Comparison of ENCODE assay signal across 16 cellular contexts in the genomic region with DNA sequence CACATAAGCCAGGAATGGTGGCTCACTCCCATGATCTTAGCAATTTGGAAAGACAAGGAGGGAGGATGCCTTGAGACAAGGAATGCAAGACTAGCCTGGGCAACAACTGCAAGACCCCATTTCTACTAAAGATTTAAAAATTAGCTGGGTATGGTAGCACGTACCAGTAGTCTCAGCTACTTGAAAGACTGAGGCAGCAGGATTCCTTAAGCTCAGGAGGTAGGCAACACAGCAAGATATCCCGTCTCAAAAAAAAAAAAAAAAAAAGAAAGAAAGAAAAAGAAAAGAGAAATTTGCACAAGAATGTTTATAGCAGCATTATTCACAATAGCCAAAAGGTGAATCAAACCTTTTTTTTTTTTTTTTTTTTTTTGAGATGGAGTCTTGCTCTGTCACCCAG. TPM values are rescaled to one million over a fixed set of nuclear protein-coding genes. Genes with fewer than 3 reads are reported as not detected.
DNase-seq lines count a peak whose midpoint lies in the region; ATAC-seq and TF ChIP-seq lines count a peak whose summit lies in the region.
"Had no signal": no experiment of that assay in that cellular context is flagged by ENCODE, and none has a peak within 500 bp of the region (broad histone marks: within the 10 kb centered on the region; RNA-seq: fewer than 3 reads in every experiment).

No MANE protein-coding gene starts in this region.

- peaks cover 67% of the 10 kb centered on the region for H3K4me1 Mint-ChIP-seq in CD4-positive, alpha-beta T cell (ENCODE audit: low read depth)
- peaks cover 47% of the 10 kb centered on the region for H3K4me1 Mint-ChIP-seq in chondrocyte (ENCODE audit: low read depth)

- no peak for DNase-seq in CD4-positive, alpha-beta T cell
- DNase-seq in chondrocyte (ENCODE audit: low spot score) = no peak
- no peak for DNase-seq in trophoblast cell
- DNase-seq in mammary epithelial cell = no peak
- DNase-seq: BE2C; CD8-positive, alpha-beta T cell; HCEC 1CT; NCI-H1092; NCI-H2081 treated with DMSO at 0.1 percent for 48 hours; NCI-H510A; NCI-H774; SHP77 treated with DMSO at 0.1 percent for 48 hours had no signal

- H3K27me3 Mint-ChIP-seq in CD4-positive, alpha-beta T cell = no peaks in the 10 kb centered on the region
- H3K27me3 Mint-ChIP-seq in chondrocyte (ENCODE audit: low read depth) = no peaks in the 10 kb centered on the region

- no peak overlapping the region for H3K18ac ChIP-seq in trophoblast cell (ENCODE audit: low read length)

- H3K79me2 ChIP-seq in OCI-LY1 (ENCODE audit: insufficient read depth, low read length) = peaks cover 96% of the 10 kb centered on the region
- H3K79me2 ChIP-seq in trophoblast cell (ENCODE audit: control insufficient read depth, insufficient read depth, low read length, poor library complexity) = peaks cover 12% of the 10 kb centered on the region
- H3K79me2 ChIP-seq in mammary epithelial cell (ENCODE audit: insufficient read depth, low read length) = peaks cover 99% of the 10 kb centered on the region

- no peaks in the 10 kb centered on the region for H3K27me3 ChIP-seq in CD4-positive, alpha-beta T cell (ENCODE audit: control insufficient read depth, insufficient read depth, low read length)
- no peaks in the 10 kb centered on the region for H3K27me3 ChIP-seq in OCI-LY1 (ENCODE audit: insufficient read depth, low read length)
- H3K27me3 ChIP-seq in trophoblast cell (ENCODE audit: insufficient read depth, low read length) = no peaks in the 10 kb centered on the region
- no peaks in the 10 kb centered on the region for H3K27me3 ChIP-seq in mammary epithelial cell (ENCODE audit: insufficient read depth, low read length)
- H3K27me3 ChIP-seq: BE2C had no signal

- H3K23ac ChIP-seq in trophoblast cell (ENCODE audit: low read length) = no peak overlapping the region

- H2BK12ac ChIP-seq in trophoblast cell (ENCODE audit: low read length) = no peak overlapping the region

- CTCF ChIA-PET in CD4-positive, alpha-beta T cell (lab: Charles Lee) = interaction anchor here (0.6 kb wide), 1 partner anchor 592 kb away, joined by 3 read pairs; no protein-coding TSS in a partner anchor
- CTCF ChIA-PET in mammary epithelial cell (lab: Charles Lee; ENCODE audit: low non-redundant PET) = no interaction called here

- H3K4me3 Mint-ChIP-seq in CD4-positive, alpha-beta T cell = no peak overlapping the region
- H3K4me3 Mint-ChIP-seq in chondrocyte (ENCODE audit: unreplicated experiment) = no peak overlapping the region
- H3K4me3 Mint-ChIP-seq: CD8-positive, alpha-beta T cell had no signal

- no CpG with 5 or more reads among the region's 2 CpGs for WGBS in trophoblast cell (ENCODE audit: extremely low coverage, insufficient coverage, insufficient read length)
- WGBS in mammary epithelial cell (ENCODE audit: low coverage, missing lambda C conversion rate) = 92% methylated on average over 1 of the region's 2 CpGs

- ATAC-seq in CD4-positive, alpha-beta T cell (ENCODE audit: poor library complexity) = no peak
- ATAC-seq in HG02678 (IDR thresholded peaks at IDR 0.05; ENCODE audit: unreplicated experiment) (no peak), HG02970 (IDR thresholded peaks at IDR 0.05; ENCODE audit: low FRiP score, unreplicated experiment) (no peak)
- ATAC-seq: CD8-positive, alpha-beta T cell had no signal

- no peak overlapping the region for H4K91ac ChIP-seq in trophoblast cell (ENCODE audit: low read depth, low read length)

- BruUV-seq in mammary epithelial cell (replicated peaks; lab: Mats Ljungman, UMichigan) = no TSS peak

- peak overlapping the region; percentile 45 for H3K27ac Mint-ChIP-seq in CD4-positive, alpha-beta T cell
- peak overlapping the region; percentile 59 for H3K27ac Mint-ChIP-seq in chondrocyte (ENCODE audit: unreplicated experiment)
- H3K27ac Mint-ChIP-seq: CD8-positive, alpha-beta T cell had no signal

- no peak for TF ChIP-seq CTCF in CD4-positive, alpha-beta T cell (IDR thresholded peaks at IDR 0.05)
- TF ChIP-seq CTCF in OCI-LY1 (IDR thresholded peaks at IDR 0.05; ENCODE audit: low read length) = no peak
- TF ChIP-seq CTCF in chondrocyte (IDR thresholded peaks at IDR 0.05) = no peak
- no peak for TF ChIP-seq CTCF in mammary epithelial cell (conservative IDR thresholded peaks at IDR 0.05 in 1 of 2, IDR thresholded peaks at IDR 0.05 in 1 of 2; ENCODE audit: extremely low read depth in 1 of 2, insufficient read depth in 1 of 2, low read depth in 1 of 2, low read length in 2 of 2)

- peak overlapping the region; percentile 97 for H3K4ac ChIP-seq in trophoblast cell (ENCODE audit: low read depth, low read length)

- dilution Hi-C loops in mammary epithelial cell (cut with HindIII; ENCODE audit: low sequenced_read_pairs) = no loop called here

- no peaks in the 10 kb centered on the region for H3K9me3 ChIP-seq in CD4-positive, alpha-beta T cell (ENCODE audit: control insufficient read depth, low read length)
- H3K9me3 ChIP-seq in OCI-LY1 (ENCODE audit: low read length) (no peaks in the 10 kb centered on the region), trophoblast cell (ENCODE audit: insufficient read depth, low read depth, low read length) (no peaks in the 10 kb centered on the region), mammary epithelial cell (replicated peaks; ENCODE audit: insufficient read depth, low read length) (no peaks in the 10 kb centered on the region)
- H3K9me3 ChIP-seq: BE2C had no signal

- H4K8ac ChIP-seq in trophoblast cell (ENCODE audit: low read depth, low read length) = no peak overlapping the region

- H3K36me3 ChIP-seq in OCI-LY1 (ENCODE audit: insufficient read depth, low read length) (peaks cover 6% of the 10 kb centered on the region), trophoblast cell (ENCODE audit: control insufficient read depth in 1 of 2, insufficient read depth in 2 of 2, low read length in 2 of 2) (peaks cover 0 to 1% of the 10 kb centered on the region in 2 experiments), mammary epithelial cell (ENCODE audit: insufficient read depth, low read length) (peaks cover 4% of the 10 kb centered on the region)

- no peak overlapping the region for H2BK5ac ChIP-seq in trophoblast cell (ENCODE audit: low read depth, low read length, poor library complexity)

- peaks cover 32% of the 10 kb centered on the region for H3K4me1 ChIP-seq in OCI-LY1 (ENCODE audit: insufficient read depth, low read length, severe bottlenecking)
- H3K4me1 ChIP-seq in trophoblast cell (ENCODE audit: control insufficient read depth in 1 of 2, insufficient read depth in 2 of 2, low read length in 2 of 2) = no peaks in the 10 kb centered on the region
- no peaks in the 10 kb centered on the region for H3K4me1 ChIP-seq in mammary epithelial cell (ENCODE audit: insufficient read depth, low read length)
- H3K4me1 ChIP-seq: BE2C had no signal

- POLR2A ChIA-PET in CD4-positive, alpha-beta T cell (lab: Charles Lee) = interaction anchor here (1.4 kb wide), 1 partner anchor 17 kb away, joined by 4 read pairs; no protein-coding TSS in a partner anchor

- H2AK5ac ChIP-seq in trophoblast cell (ENCODE audit: low read length) = no peak overlapping the region

- H2BK120ac ChIP-seq in trophoblast cell (ENCODE audit: insufficient read depth, low read length, poor library complexity) = no peak overlapping the region

- in situ Hi-C loops in mammary epithelial cell (cut with MboI; ENCODE audit: low sequenced_read_pairs in 2 of 2) = no loop called here

- H3K36me3 Mint-ChIP-seq in CD4-positive, alpha-beta T cell (ENCODE audit: low read depth) = peaks cover 19% of the 10 kb centered on the region
- H3K36me3 Mint-ChIP-seq in chondrocyte (ENCODE audit: low read depth) = no peaks in the 10 kb centered on the region

- H3K9me3 Mint-ChIP-seq in CD4-positive, alpha-beta T cell = no peaks in the 10 kb centered on the region
- no peaks in the 10 kb centered on the region for H3K9me3 Mint-ChIP-seq in chondrocyte (ENCODE audit: low read depth)
- H3K9me3 Mint-ChIP-seq: CD8-positive, alpha-beta T cell had no signal

- H3K4me2 ChIP-seq in OCI-LY1 (ENCODE audit: low read length) (no peak overlapping the region), trophoblast cell (ENCODE audit: low read length) (no peak overlapping the region), mammary epithelial cell (ENCODE audit: insufficient read depth, low read depth, low read length) (no peak overlapping the region)
- H3K4me2 ChIP-seq: KMS-11 had no signal

- H4K20me1 ChIP-seq in OCI-LY1 (ENCODE audit: insufficient read depth, low read length) (no peaks in the 10 kb centered on the region), mammary epithelial cell (ENCODE audit: insufficient read depth, low read length) (peaks cover 2% of the 10 kb centered on the region)

- H3F3A ChIP-seq in OCI-LY1 (ENCODE audit: insufficient read depth, low read length) = no peaks in the 10 kb centered on the region

- H3K4me3 ChIP-seq in OCI-LY1 (ENCODE audit: low read depth, low read length, poor library complexity, severe bottlenecking) (no peak overlapping the region), trophoblast cell (ENCODE audit: low read depth, low read length) (no peak overlapping the region), mammary epithelial cell (replicated peaks in 1 of 3; ENCODE audit: insufficient read depth in 1 of 3, low read depth in 2 of 3, low read length in 3 of 3) (no peak overlapping the region)

- H3K27ac ChIP-seq in CD4-positive, alpha-beta T cell (ENCODE audit: low read depth, low read length) = no peak overlapping the region
- H3K27ac ChIP-seq in OCI-LY1 (ENCODE audit: low read depth, low read length, poor library complexity, severe bottlenecking) = peak overlapping the region; percentile 50
- H3K27ac ChIP-seq in trophoblast cell (ENCODE audit: low read depth, low read length) = no peak overlapping the region
- H3K27ac ChIP-seq in mammary epithelial cell (ENCODE audit: insufficient read depth, low read depth, low read length) = no peak overlapping the region
- H3K27ac ChIP-seq: KMS-11 had no signal

- intact Hi-C loops in CD4-positive, alpha-beta T cell (cut with DNase I, micrococcal nuclease) = no loop called here
- intact Hi-C loops in mammary epithelial cell (cut with micrococcal nuclease) = no loop called here

- no peak overlapping the region for H3K14ac ChIP-seq in trophoblast cell (ENCODE audit: low read length)

- no peaks in the 10 kb centered on the region for H3K9me2 ChIP-seq in OCI-LY1 (ENCODE audit: low read depth, low read length)

- H3K9ac ChIP-seq in OCI-LY1 (ENCODE audit: low read length) = no peak overlapping the region
- no peak overlapping the region for H3K9ac ChIP-seq in trophoblast cell (ENCODE audit: low read length)
- H3K9ac ChIP-seq in mammary epithelial cell (ENCODE audit: insufficient read depth, low read length) = no peak overlapping the region
- H3K9ac ChIP-seq: KMS-11 had no signal

- no peak overlapping the region for H4K12ac ChIP-seq in trophoblast cell (ENCODE audit: low read depth, low read length)

- H2AFZ ChIP-seq in OCI-LY1 (ENCODE audit: low read length) (no peak overlapping the region), trophoblast cell (ENCODE audit: insufficient read depth, low read length, poor library complexity) (no peak overlapping the region), mammary epithelial cell (ENCODE audit: low read depth, low read length) (no peak overlapping the region)

- H3K79me1 ChIP-seq in trophoblast cell (ENCODE audit: low read length) = no peaks in the 10 kb centered on the region

RNA-seq across cellular contexts. Expression of gene PDS5A, which starts 29.7 kb away (rescaled TPM):
- 10 to 100 TPM; 80.0 to 80.6 TPM for total RNA-seq in CD4-positive, alpha-beta T cell
- total RNA-seq in chondrocyte (53.3 to 61.3 TPM (median 53.8 TPM) in 3 replicates), mammary epithelial cell (10 to 100 TPM; 72.2 to 78.5 TPM)
- polyA plus RNA-seq in trophoblast cell (2013) = 32.5 and 33.8 TPM in 2 replicates
- polyA plus RNA-seq in mammary epithelial cell = 31.8 TPM
- polyA minus RNA-seq in mammary epithelial cell = 170 TPM
